In genomic region chr6:56852249-56852606, GRCh38 we compare ENCODE assay signal across 8 cellular contexts.
DNase-seq lines count a peak whose midpoint lies in the region; ATAC-seq and TF ChIP-seq lines count a peak whose summit lies in the region.

No MANE protein-coding gene starts in this region.

- TF ChIP-seq RAD21 in IMR-90 (IDR thresholded peaks at IDR 0.05; ENCODE audit: low read length): no peak

- ATAC-seq in GM21367 (IDR thresholded peaks at IDR 0.05; ENCODE audit: unreplicated experiment) (peak; percentile 4), IMR-90 (ENCODE audit: low read depth) (peak; percentile 5)

- H2AFZ ChIP-seq in IMR-90 (replicated peaks; ENCODE audit: low read length, poor library complexity): no peak overlapping the region

- H4K8ac ChIP-seq in IMR-90 (ENCODE audit: low read depth in 2 of 2, low read length in 2 of 2): peak overlapping the region; percentile 7 to 86

- H3K79me1 ChIP-seq in IMR-90 (ENCODE audit: low read depth in 1 of 2, low read length in 2 of 2): peaks cover 9 to 55% of the 10 kb centered on the region in 2 experiments; a peak in 3 of 4 replicates

- H2AK5ac ChIP-seq in IMR-90 (ENCODE audit: low read depth, low read length): peak overlapping the region; percentile 60

- no peak for TF ChIP-seq CTCF in AG04449 (IDR thresholded peaks at IDR 0.05; ENCODE audit: insufficient read depth, low read length, missing control alignments)
- no peak for TF ChIP-seq CTCF in IMR-90 (conservative IDR thresholded peaks at IDR 0.05; ENCODE audit: low read depth, low read length)
- TF ChIP-seq CTCF in GM10248 (IDR thresholded peaks at IDR 0.05; ENCODE audit: control extremely low read depth, extremely low read depth, low read depth, missing control alignments): no peak

- peak overlapping the region; percentile 86; the same call in 1 of the 2 replicates for H3K18ac ChIP-seq in IMR-90 (ENCODE audit: low read depth, low read length)

- peak overlapping the region; percentile 75 for H4K91ac ChIP-seq in IMR-90 (ENCODE audit: insufficient read depth, low read depth, low read length)

- dilution Hi-C loops in IMR-90 (cut with HindIII; ENCODE audit: low sequenced_read_pairs, unreplicated experiment): no loop called here

- H2BK5ac ChIP-seq in IMR-90 (ENCODE audit: low read depth, low read length, poor library complexity, severe bottlenecking): peak overlapping the region; percentile 90

- H3K9me3 ChIP-seq in IMR-90 (ENCODE audit: control insufficient read depth, insufficient read depth, low read length) (no peaks in the 10 kb centered on the region), iPS-18a (ENCODE audit: control insufficient read depth, low read depth, low read length) (no peaks in the 10 kb centered on the region)

- no CpG with 5 or more reads among the region's 2 CpGs for WGBS in IMR-90 (ENCODE audit: extremely low coverage in 2 of 2, insufficient read length in 1 of 2), 2 experiments

- peak overlapping the region; percentile 92; the same call in 1 of the 2 replicates for H3K4me2 ChIP-seq in IMR-90 (ENCODE audit: low read depth, low read length)

- H3K23ac ChIP-seq in IMR-90 (ENCODE audit: low read depth, low read length): peak overlapping the region; percentile 78; the same call in 1 of the 2 replicates

- no TSS peak for BruUV-seq in IMR-90 (replicated peaks; lab: Mats Ljungman, UMichigan)

- H3K27ac ChIP-seq in IMR-90 (ENCODE audit: insufficient read depth, low read length) (peak overlapping the region; percentile 83), iPS-18a (ENCODE audit: low read length) (no peak overlapping the region)

- peak overlapping the region; percentile 86 for H2BK120ac ChIP-seq in IMR-90 (ENCODE audit: low read depth, low read length)

- peak overlapping the region; percentile 76 for H2BK20ac ChIP-seq in IMR-90 (ENCODE audit: low read depth, low read length)

- DNase-seq in AG04449 (ENCODE audit: low read depth, low spot score): no peak
- DNase-seq in IMR-90: no peak
- DNase-seq in MV-4-11 (lab: John Stamatoyannopoulos, UW): no peak
- DNase-seq in GM10248 (ENCODE audit: extremely low spot score): no peak
- no peak for DNase-seq in SKM-1 (lab: John Stamatoyannopoulos, UW; ENCODE audit: unreplicated experiment)
- DNase-seq in stimulated activated CD4-positive, alpha-beta T cell treated with anti-CD3 and anti-CD28 coated beads, Interleukin-2, amount 100 ng/mL, for 24 hours: no peak

- in situ Hi-C loops in IMR-90 (cut with MboI; ENCODE audit: low sequenced_read_pairs): loop anchor here (25.0 kb wide), 1 partner anchor 490 kb away; no protein-coding TSS in a partner anchor

- H3K4me1 ChIP-seq in IMR-90 (ENCODE audit: control insufficient read depth, insufficient read depth, low read length) (peaks cover 16% of the 10 kb centered on the region), iPS-18a (ENCODE audit: control insufficient read depth, low read depth, low read length) (peaks cover 31% of the 10 kb centered on the region)

- peak overlapping the region; percentile 79 for H3K14ac ChIP-seq in IMR-90 (replicated peaks; ENCODE audit: low read depth, low read length)

- H3K9ac ChIP-seq in IMR-90 (ENCODE audit: low read depth, low read length) (peak overlapping the region; percentile 83; the same call in 1 of the 2 replicates), iPS-18a (ENCODE audit: low read length) (peak overlapping the region; percentile 69)

- intact Hi-C loops in IMR-90 (cut with micrococcal nuclease): loop anchor here (2.0 to 5.0 kb wide), 2 partner anchors 215 to 465 kb away; partner anchors contain the start of gene PRIM2

- peaks cover 17% of the 10 kb centered on the region for H4K20me1 ChIP-seq in IMR-90 (ENCODE audit: insufficient read depth, low read length)

- H3K27me3 ChIP-seq in IMR-90 (ENCODE audit: control insufficient read depth, insufficient read depth, low read length) (no peaks in the 10 kb centered on the region), iPS-18a (ENCODE audit: control insufficient read depth, insufficient read depth, low read length) (no peaks in the 10 kb centered on the region)

- peak overlapping the region; percentile 78; the same call in 2 of the 3 replicates for H2BK15ac ChIP-seq in IMR-90 (ENCODE audit: low read depth, low read length)

- CTCF ChIA-PET in AG04449 (lab: Yijun Ruan, JAX): interaction anchor here (0.9 to 7.3 kb wide), 25 partner anchors 11 to 473 kb away, joined by 3 to 106 read pairs (median 4); partner anchors contain the start of gene DST
- CTCF ChIA-PET in IMR-90 (lab: Yijun Ruan, JAX): interaction anchor here (1.0 to 2.7 kb wide), 14 partner anchors 8 to 238 kb away, joined by 3 to 21 read pairs (median 4); no protein-coding TSS in a partner anchor
- CTCF ChIA-PET in GM10248 (lab: Yijun Ruan, JAX): interaction anchor here (0.6 to 6.4 kb wide), 33 partner anchors 8 to 464 kb away, joined by 3 to 109 read pairs (median 5); partner anchors contain the start of gene DST

- peak overlapping the region; percentile 62; the same call in 1 of the 2 replicates for H3K56ac ChIP-seq in IMR-90 (ENCODE audit: extremely low read depth, insufficient read depth, low read length)

- H3K36me3 ChIP-seq in IMR-90 (ENCODE audit: control insufficient read depth, insufficient read depth, low read length) (no peaks in the 10 kb centered on the region), iPS-18a (ENCODE audit: control insufficient read depth, low read depth, low read length) (no peaks in the 10 kb centered on the region)

- H3K4me3 ChIP-seq in AG04449 (ENCODE audit: low read depth, low read length): peak overlapping the region; percentile 74
- peak overlapping the region; percentile 64; the same call in 1 of the 2 replicates for H3K4me3 ChIP-seq in IMR-90 (ENCODE audit: insufficient read depth, low read depth, low read length)
- peak overlapping the region; percentile 95 for H3K4me3 ChIP-seq in iPS-18a (ENCODE audit: low read length)

- POLR2A ChIA-PET in AG04449 (lab: Yijun Ruan, JAX): interaction anchor here (0.5 to 0.6 kb wide), 2 partner anchors 8 to 11 kb away, joined by 3 read pairs; no protein-coding TSS in a partner anchor
- POLR2A ChIA-PET in IMR-90 (lab: Charles Lee; ENCODE audit: unreplicated experiment): interaction anchor here (0.6 kb wide), 2 partner anchors 39 to 40 kb away, joined by 3 to 5 read pairs; no protein-coding TSS in a partner anchor
- POLR2A ChIA-PET in GM10248 (lab: Yijun Ruan, JAX): no interaction called here

- H4K5ac ChIP-seq in IMR-90 (ENCODE audit: low read depth, low read length): peak overlapping the region; percentile 69; the same call in 1 of the 2 replicates

- peak overlapping the region; percentile 79 for H3K4ac ChIP-seq in IMR-90 (ENCODE audit: low read depth, low read length)

- H3K9me1 ChIP-seq in IMR-90 (ENCODE audit: insufficient read depth, low read length): peaks cover 10% of the 10 kb centered on the region; the same call in 1 of the 2 replicates

- TF ChIP-seq POLR2A in IMR-90 (IDR thresholded peaks at IDR 0.05; ENCODE audit: low read depth, low read length): no peak

- H2AK9ac ChIP-seq in IMR-90 (replicated peaks; ENCODE audit: low read depth, low read length, poor library complexity): no peak overlapping the region

TF ChIP-seq in IMR-90, 13 proteins besides CTCF, POLR2A, EP300 and RAD21:
- TF ChIP-seq MAFK (IDR thresholded peaks at IDR 0.05; ENCODE audit: low read depth, low read length): no peak
- no peak for TF ChIP-seq MAZ (IDR thresholded peaks at IDR 0.05; ENCODE audit: borderline replicate concordance, low read depth, low read length)
- TF ChIP-seq NFE2L2 (IDR thresholded peaks at IDR 0.05; ENCODE audit: low read depth, low read length): no peak
- no peak for TF ChIP-seq USF2 (IDR thresholded peaks at IDR 0.05; ENCODE audit: low read depth, low read length)
- TF ChIP-seq CHD1 (IDR thresholded peaks at IDR 0.05; ENCODE audit: low read depth, low read length): no peak
- TF ChIP-seq SMC3 (IDR thresholded peaks at IDR 0.05; ENCODE audit: low read depth, low read length): no peak
TF ChIP-seq in IMR-90: peak in this region for 0.
